Comparison of ENCODE assay signal across 23 cellular contexts in genomic region chr3:134928819-134929218, GRCh38.
"Had no signal": no experiment of that assay in that cellular context is flagged by ENCODE, and none has a peak within 500 bp of the region (broad histone marks: within the 10 kb centered on the region; RNA-seq: fewer than 3 reads in every experiment).

No MANE protein-coding gene starts in this region.

- H3K4me1 ChIP-seq: ascending aorta, body of pancreas had no signal

- ATAC-seq: activated naive CD8-positive, alpha-beta T cell treated with anti-CD3 and anti-CD28 coated beads, Interleukin-2, amount 50 U/mL, for 24 hours; body of pancreas; T-helper 17 cell; WTC11 had no signal

- H3K9me3 Mint-ChIP-seq: activated CD4-positive, alpha-beta T cell treated with anti-CD3 and anti-CD28 coated beads, Interleukin-2, amount 10 ng/mL, durations not matched to agents 24 days and 14 days had no signal

- DNase-seq: activated CD4-positive, alpha-beta T cell treated with anti-CD3 and anti-CD28 coated beads, Interleukin-2, amount 10 ng/mL, durations not matched to agents 24 days and 14 days; activated CD4-positive, CD25-positive, alpha-beta regulatory T cell treated with anti-CD3 and anti-CD28 coated beads, Interleukin-2, amount 50 U/mL, for 72 hours; activated CD8-positive, alpha-beta memory T cell treated with anti-CD3 and anti-CD28 coated beads for 24 hours; activated naive CD4-positive, alpha-beta T cell; activated naive CD8-positive, alpha-beta T cell treated with anti-CD3 and anti-CD28 coated beads, Interleukin-2, amount 50 U/mL, for 24 hours; amniotic stem cell; body of pancreas; central memory CD4-positive, alpha-beta T cell; cortex of kidney; NCI-H146; NCI-H187 treated with DMSO at 0.1 percent for 48 hours; NCI-H2171; NCI-H226; NCI-H526; NCI-H774; SIG-M5; T-helper 17 cell; T-helper 9 cell had no signal

- H3K9me3 ChIP-seq: body of pancreas had no signal

- H3K36me3 Mint-ChIP-seq: activated CD4-positive, alpha-beta memory T cell treated with anti-CD3 and anti-CD28 coated beads for 36 hours; activated naive CD4-positive, alpha-beta T cell treated with anti-CD3 and anti-CD28 coated beads, Interleukin-2, amount 50 U/mL, for 24 hours had no signal

- H3K36me3 ChIP-seq: ascending aorta had no signal

- FAIRE-seq: bronchial epithelial cell had no signal

- H3K27me3 Mint-ChIP-seq: activated naive CD8-positive, alpha-beta T cell treated with anti-CD3 and anti-CD28 coated beads, Interleukin-2, amount 50 U/mL, for 24 hours; T-helper 17 cell had no signal

- H3K4me3 Mint-ChIP-seq: activated CD4-positive, alpha-beta memory T cell treated with anti-CD3 and anti-CD28 coated beads for 36 hours; activated CD4-positive, alpha-beta T cell treated with anti-CD3 and anti-CD28 coated beads, Interleukin-2, amount 10 ng/mL, durations not matched to agents 24 days and 14 days; activated naive CD4-positive, alpha-beta T cell treated with anti-CD3 and anti-CD28 coated beads, Interleukin-2, amount 50 U/mL, for 24 hours; activated naive CD8-positive, alpha-beta T cell treated with anti-CD3 and anti-CD28 coated beads, Interleukin-2, amount 50 U/mL, for 24 hours; T-helper 17 cell; WTC11 had no signal

- H3K4me1 Mint-ChIP-seq: activated naive CD4-positive, alpha-beta T cell treated with anti-CD3 and anti-CD28 coated beads, Interleukin-2, amount 50 U/mL, for 24 hours had no signal

- H3K27ac ChIP-seq: ascending aorta, body of pancreas had no signal

- H3K4me3 ChIP-seq: ascending aorta, body of pancreas had no signal

- H3K27me3 ChIP-seq: ascending aorta, body of pancreas had no signal

- H3K27ac Mint-ChIP-seq: activated CD4-positive, alpha-beta memory T cell treated with anti-CD3 and anti-CD28 coated beads for 36 hours; activated CD4-positive, alpha-beta T cell treated with anti-CD3 and anti-CD28 coated beads, Interleukin-2, amount 10 ng/mL, durations not matched to agents 24 days and 14 days; activated naive CD4-positive, alpha-beta T cell treated with anti-CD3 and anti-CD28 coated beads, Interleukin-2, amount 50 U/mL, for 24 hours; activated naive CD8-positive, alpha-beta T cell treated with anti-CD3 and anti-CD28 coated beads, Interleukin-2, amount 50 U/mL, for 24 hours; WTC11 had no signal
